Comparison of ENCODE assay signal across 23 cellular contexts in genomic region chr15:34259557-34259956, GRCh38. TPM values are rescaled to one million over a fixed set of nuclear protein-coding genes. Genes with fewer than 3 reads are reported as not detected.
A peak's percentile ranks its signal among the peaks of the same experiment; 100 is the strongest.
DNase-seq lines count a peak whose midpoint lies in the region; ATAC-seq and TF ChIP-seq lines count a peak whose summit lies in the region.
"Had no signal": no experiment of that assay in that cellular context is flagged by ENCODE, and none has a peak within 500 bp of the region (broad histone marks: within the 10 kb centered on the region; RNA-seq: fewer than 3 reads in every experiment).

No MANE protein-coding gene starts in this region.

- H3K27me3 Mint-ChIP-seq in stimulated activated naive CD8-positive, alpha-beta T cell treated with anti-CD3 and anti-CD28 coated beads, Interleukin-15, Interleukin-2, amounts not matched to agents 100 ng/mL and 50 ng/mL, for 24 hours, result no peaks in the 10 kb centered on the region
- no peaks in the 10 kb centered on the region for H3K27me3 Mint-ChIP-seq in stimulated activated naive CD8-positive, alpha-beta T cell treated with anti-CD3 and anti-CD28 coated beads, Interleukin-15, amount 100 ng/mL, for 72 hours
- H3K27me3 Mint-ChIP-seq in activated B cell treated with CpG ODN at 0.5 μM for 24 hours, result no peaks in the 10 kb centered on the region
- H3K27me3 Mint-ChIP-seq in stimulated activated naive B cell treated with anti-CD40 and anti-IgM and Interleukin-4, amounts not matched to agents 10 μg/mL and 1 μg/mL and 100 μg/mL, for 72 hours, result no peaks in the 10 kb centered on the region
- H3K27me3 Mint-ChIP-seq: CD4-positive, alpha-beta memory T cell had no signal

- no peak for ATAC-seq in stimulated activated naive CD8-positive, alpha-beta T cell treated with anti-CD3 and anti-CD28 coated beads, Interleukin-15, amount 100 ng/mL, for 72 hours
- no peak for ATAC-seq in activated B cell treated with CpG ODN at 0.5 μM for 24 hours (ENCODE audit: low read depth)
- peak; percentile 54 to 93 (median 88) for ATAC-seq in heart right ventricle
- no peak for ATAC-seq in stimulated activated naive B cell treated with anti-CD40 and anti-IgM and Interleukin-4, amounts not matched to agents 10 μg/mL and 1 μg/mL and 100 μg/mL, for 72 hours (replicated peaks)
- ATAC-seq in GM21786 (IDR thresholded peaks at IDR 0.05; ENCODE audit: unreplicated experiment), result no peak
- ATAC-seq: GM23338, HCT116, PC-3, SK-N-SH treated with all-trans-retinoic acid at 6 μM for 48 hours had no signal

- no peaks in the 10 kb centered on the region for H3K9me3 ChIP-seq in heart right ventricle

- H3K9me3 Mint-ChIP-seq in stimulated activated naive CD8-positive, alpha-beta T cell treated with anti-CD3 and anti-CD28 coated beads, Interleukin-15, Interleukin-2, amounts not matched to agents 100 ng/mL and 50 ng/mL, for 24 hours, result no peaks in the 10 kb centered on the region
- no peaks in the 10 kb centered on the region for H3K9me3 Mint-ChIP-seq in stimulated activated naive CD8-positive, alpha-beta T cell treated with anti-CD3 and anti-CD28 coated beads, Interleukin-15, amount 100 ng/mL, for 72 hours
- H3K9me3 Mint-ChIP-seq in activated B cell treated with CpG ODN at 0.5 μM for 24 hours, result no peaks in the 10 kb centered on the region
- H3K9me3 Mint-ChIP-seq in stimulated activated naive B cell treated with anti-CD40 and anti-IgM and Interleukin-4, amounts not matched to agents 10 μg/mL and 1 μg/mL and 100 μg/mL, for 72 hours, result no peaks in the 10 kb centered on the region
- H3K9me3 Mint-ChIP-seq: CD4-positive, alpha-beta memory T cell; GM23338 had no signal

- H3K27me3 ChIP-seq in heart right ventricle, result no peaks in the 10 kb centered on the region
- H3K27me3 ChIP-seq: BLaER1 treated with 17β-estradiol and CSF1 and Interleukin-3, amounts not matched to agents 10 nM and 100 nM had no signal

- CTCF ChIA-PET in activated B cell treated with CpG ODN at 0.5 μM for 24 hours (lab: Charles Lee), result interaction anchor here (1.1 to 2.4 kb wide), 2 partner anchors 18 to 108 kb away, joined by 3 to 6 read pairs; partner anchors contain the start of gene LPCAT4

- H3K4me1 Mint-ChIP-seq in stimulated activated naive CD8-positive, alpha-beta T cell treated with anti-CD3 and anti-CD28 coated beads, Interleukin-15, Interleukin-2, amounts not matched to agents 100 ng/mL and 50 ng/mL, for 24 hours (ENCODE audit: low read depth), result peaks cover 5% of the 10 kb centered on the region
- H3K4me1 Mint-ChIP-seq in stimulated activated naive CD8-positive, alpha-beta T cell treated with anti-CD3 and anti-CD28 coated beads, Interleukin-15, amount 100 ng/mL, for 72 hours, result no peaks in the 10 kb centered on the region
- no peaks in the 10 kb centered on the region for H3K4me1 Mint-ChIP-seq in activated B cell treated with CpG ODN at 0.5 μM for 24 hours
- peaks cover 0 to 4% of the 10 kb centered on the region in 2 donors for H3K4me1 Mint-ChIP-seq in stimulated activated naive B cell treated with anti-CD40 and anti-IgM and Interleukin-4, amounts not matched to agents 10 μg/mL and 1 μg/mL and 100 μg/mL, for 72 hours
- H3K4me1 Mint-ChIP-seq: GM23338 had no signal

- no peak overlapping the region for H3K4me3 ChIP-seq in heart right ventricle
- H3K4me3 ChIP-seq: BLaER1 treated with 17β-estradiol and CSF1 and Interleukin-3, amounts not matched to agents 10 nM and 100 nM; GM23338 had no signal

- peaks cover 21% of the 10 kb centered on the region for H3K36me3 Mint-ChIP-seq in stimulated activated naive CD8-positive, alpha-beta T cell treated with anti-CD3 and anti-CD28 coated beads, Interleukin-15, Interleukin-2, amounts not matched to agents 100 ng/mL and 50 ng/mL, for 24 hours (ENCODE audit: low read depth)
- peaks cover 52% of the 10 kb centered on the region for H3K36me3 Mint-ChIP-seq in activated B cell treated with CpG ODN at 0.5 μM for 24 hours (ENCODE audit: low read depth)
- H3K36me3 Mint-ChIP-seq in stimulated activated naive B cell treated with anti-CD40 and anti-IgM and Interleukin-4, amounts not matched to agents 10 μg/mL and 1 μg/mL and 100 μg/mL, for 72 hours, result peaks cover 28 to 33% of the 10 kb centered on the region in 2 donors

- no peak overlapping the region for H3K4me3 Mint-ChIP-seq in stimulated activated naive CD8-positive, alpha-beta T cell treated with anti-CD3 and anti-CD28 coated beads, Interleukin-15, Interleukin-2, amounts not matched to agents 100 ng/mL and 50 ng/mL, for 24 hours
- no peak overlapping the region for H3K4me3 Mint-ChIP-seq in stimulated activated naive CD8-positive, alpha-beta T cell treated with anti-CD3 and anti-CD28 coated beads, Interleukin-15, amount 100 ng/mL, for 72 hours
- no peak overlapping the region for H3K4me3 Mint-ChIP-seq in activated B cell treated with CpG ODN at 0.5 μM for 24 hours
- H3K4me3 Mint-ChIP-seq in stimulated activated naive B cell treated with anti-CD40 and anti-IgM and Interleukin-4, amounts not matched to agents 10 μg/mL and 1 μg/mL and 100 μg/mL, for 72 hours, result no peak overlapping the region
- H3K4me3 Mint-ChIP-seq: CD4-positive, alpha-beta memory T cell; GM23338 had no signal

- intact Hi-C loops in activated B cell treated with CpG ODN at 0.5 μM for 24 hours (cut with micrococcal nuclease), result no loop called here
- intact Hi-C loops in heart right ventricle (cut with DNase I), result loop anchor here in 2 of 10 donors (5.0 to 10.0 kb wide), 2 partner anchors 75 to 78 kb away; partner anchors contain the start of gene SLC12A6 (in 2 of the 2)

- POLR2A ChIA-PET in activated B cell treated with CpG ODN at 0.5 μM for 24 hours (lab: Charles Lee), result interaction anchor here (0.6 to 1.4 kb wide), 2 partner anchors 8 to 84 kb away, joined by 3 to 4 read pairs; partner anchors contain the start of genes NOP10 and NUTM1

- peaks cover 0 to 57% (median 8%) of the 10 kb centered on the region in 9 donors for H3K36me3 ChIP-seq in heart right ventricle

- H3K27ac ChIP-seq in heart right ventricle, result peak overlapping the region in 9 of 10 donors; percentile 39 to 78 (median 51)
- H3K27ac ChIP-seq: BLaER1 treated with 17β-estradiol and CSF1 and Interleukin-3, amounts not matched to agents 10 nM and 100 nM had no signal

- DNase-seq in stimulated activated naive CD8-positive, alpha-beta T cell treated with anti-CD3 and anti-CD28 coated beads, Interleukin-15, amount 100 ng/mL, for 72 hours, result no peak
- no peak for DNase-seq in activated B cell treated with CpG ODN at 0.5 μM for 24 hours
- peak in 1 of 2 donors; percentile 33 for DNase-seq in heart right ventricle
- DNase-seq in stimulated activated naive B cell treated with anti-CD40 and anti-IgM and Interleukin-4, amounts not matched to agents 10 μg/mL and 1 μg/mL and 100 μg/mL, for 72 hours, result no peak
- no peak for DNase-seq in SIG-M5 (lab: John Stamatoyannopoulos, UW)
- no peak for DNase-seq in retina
- DNase-seq: ACHN; CD4-positive, alpha-beta memory T cell; DND-41; Kasumi-1; NCI-H1417; NCI-H1694 treated with DMSO at 0.1 percent for 48 hours; NCI-H2081 treated with DMSO at 0.1 percent for 48 hours; NCI-H446; NCI-H526; PC-3; SHP77 treated with DMSO at 0.1 percent for 48 hours had no signal

- peaks cover 0 to 31% (median 6%) of the 10 kb centered on the region in 9 donors for H3K4me1 ChIP-seq in heart right ventricle
- H3K4me1 ChIP-seq: BLaER1 treated with 17β-estradiol and CSF1 and Interleukin-3, amounts not matched to agents 10 nM and 100 nM had no signal

- TF ChIP-seq CTCF in activated B cell treated with CpG ODN at 0.5 μM for 24 hours (IDR thresholded peaks at IDR 0.05), result no peak
- TF ChIP-seq CTCF in heart right ventricle (IDR thresholded peaks at IDR 0.05), result no peak

- H3K27ac Mint-ChIP-seq in stimulated activated naive CD8-positive, alpha-beta T cell treated with anti-CD3 and anti-CD28 coated beads, Interleukin-15, Interleukin-2, amounts not matched to agents 100 ng/mL and 50 ng/mL, for 24 hours, result peak overlapping the region; percentile 42
- no peak overlapping the region for H3K27ac Mint-ChIP-seq in stimulated activated naive CD8-positive, alpha-beta T cell treated with anti-CD3 and anti-CD28 coated beads, Interleukin-15, amount 100 ng/mL, for 72 hours
- H3K27ac Mint-ChIP-seq in activated B cell treated with CpG ODN at 0.5 μM for 24 hours, result peak overlapping the region; percentile 6
- H3K27ac Mint-ChIP-seq in stimulated activated naive B cell treated with anti-CD40 and anti-IgM and Interleukin-4, amounts not matched to agents 10 μg/mL and 1 μg/mL and 100 μg/mL, for 72 hours, result peak overlapping the region; percentile 52
- H3K27ac Mint-ChIP-seq: GM23338 had no signal

- whole genome bisulfite sequencing in heart right ventricle, 2 donors, result 36 to 52% methylated on average over 3 of the region's 3 CpGs

RNA-seq across cellular contexts. Expression of gene EMC4, which starts 34.7 kb away (rescaled TPM):
- total RNA-seq in activated B cell treated with CpG ODN at 0.5 μM for 24 hours (63.5 and 71.9 TPM in 2 replicates), heart right ventricle (100 to 1,000 TPM in 1 of 10 donors, 10 to 100 TPM in 9; 67.9 to 107 (median 80.9) TPM)
- 100 to 1,000 TPM; 143 to 152 TPM for polyA plus RNA-seq in heart right ventricle

RNA-seq across cellular contexts. Expression of gene KATNBL1, which starts 49.7 kb away (rescaled TPM):
- total RNA-seq in activated B cell treated with CpG ODN at 0.5 μM for 24 hours (46.2 and 53.3 TPM in 2 replicates), heart right ventricle (10 to 100 TPM; 11.5 to 20.2 (median 17.4) TPM)
- 10 to 100 TPM; 10.6 to 41.6 TPM for polyA plus RNA-seq in heart right ventricle

Comparison
In these comparisons a context has a peak if more than half of its experiments do, and no peak if none do; other contexts are left out.
1. H3K27ac Mint-ChIP-seq: peak in stimulated activated naive CD8-positive, alpha-beta T cell treated with anti-CD3 and anti-CD28 coated beads, Interleukin-15, Interleukin-2, amounts not matched to agents 100 ng/mL and 50 ng/mL, for 24 hours (single experiment), activated B cell treated with CpG ODN at 0.5 μM for 24 hours (single experiment) and stimulated activated naive B cell treated with anti-CD40 and anti-IgM and Interleukin-4, amounts not matched to agents 10 μg/mL and 1 μg/mL and 100 μg/mL, for 72 hours (single experiment); none in stimulated activated naive CD8-positive, alpha-beta T cell treated with anti-CD3 and anti-CD28 coated beads, Interleukin-15, amount 100 ng/mL, for 72 hours (0 of 2).
2. ATAC-seq: peak in heart right ventricle (8 of 8); none in stimulated activated naive CD8-positive, alpha-beta T cell treated with anti-CD3 and anti-CD28 coated beads, Interleukin-15, amount 100 ng/mL, for 72 hours (single experiment), activated B cell treated with CpG ODN at 0.5 μM for 24 hours (single experiment), stimulated activated naive B cell treated with anti-CD40 and anti-IgM and Interleukin-4, amounts not matched to agents 10 μg/mL and 1 μg/mL and 100 μg/mL, for 72 hours (0 of 2) and GM21786 (single experiment).